In genomic region chr1:5949074-5949760, GRCh38 we compare ENCODE assay signal across 11 cellular contexts. TPM values are rescaled to one million over a fixed set of nuclear protein-coding genes. Genes with fewer than 3 reads are reported as not detected.
DNase-seq lines count a peak whose midpoint lies in the region; ATAC-seq and TF ChIP-seq lines count a peak whose summit lies in the region.
"Had no signal": no experiment of that assay in that cellular context is flagged by ENCODE, and none has a peak within 500 bp of the region (broad histone marks: within the 10 kb centered on the region; RNA-seq: fewer than 3 reads in every experiment).

No MANE protein-coding gene starts in this region.

- H3K9me3 Mint-ChIP-seq in T-helper 2 cell treated with Interferon-gamma antibody and Interleukin-4, amounts not matched to agents 5 μg/mL and 100 μg/mL, for 36 hours = no peaks in the 10 kb centered on the region

- no peak overlapping the region for H3K9ac ChIP-seq in smooth muscle cell (ENCODE audit: low read depth)
- H3K9ac ChIP-seq in MM.1S (ENCODE audit: low read length) = no peak overlapping the region

- H3K4me3 ChIP-seq in epithelial cell of esophagus (ENCODE audit: low read length) (no peak overlapping the region), smooth muscle cell (no peak overlapping the region), MM.1S (ENCODE audit: low read length) (no peak overlapping the region)

- H3K36me3 Mint-ChIP-seq in T-helper 2 cell treated with Interferon-gamma antibody and Interleukin-4, amounts not matched to agents 5 μg/mL and 100 μg/mL, for 36 hours (ENCODE audit: low read depth) = peaks cover 30% of the 10 kb centered on the region

- no peaks in the 10 kb centered on the region for H3K79me2 ChIP-seq in smooth muscle cell (ENCODE audit: low read depth)
- H3K79me2 ChIP-seq in MM.1S (ENCODE audit: low read length) = no peaks in the 10 kb centered on the region

- TF ChIP-seq CTCF in epithelial cell of esophagus (IDR thresholded peaks at IDR 0.05; ENCODE audit: insufficient read depth, low read depth, low read length, missing control alignments) (no peak), smooth muscle cell (IDR thresholded peaks at IDR 0.05; ENCODE audit: borderline replicate concordance, insufficient read depth, poor library complexity, severe bottlenecking) (peak; percentile 3), MM.1S (IDR thresholded peaks at IDR 0.05; ENCODE audit: low read length) (no peak)

- H3K9me2 ChIP-seq in MM.1S (replicated peaks; ENCODE audit: insufficient read depth, low read length) = no peaks in the 10 kb centered on the region

- no peaks in the 10 kb centered on the region for H3F3A ChIP-seq in smooth muscle cell (ENCODE audit: low read depth)
- H3F3A ChIP-seq in MM.1S (ENCODE audit: insufficient read depth, low read length) = no peaks in the 10 kb centered on the region

- no peak for ATAC-seq in GM19035 (IDR thresholded peaks at IDR 0.05; ENCODE audit: unreplicated experiment)

- no peaks in the 10 kb centered on the region for H4K20me1 ChIP-seq in smooth muscle cell (ENCODE audit: low read depth)
- no peaks in the 10 kb centered on the region for H4K20me1 ChIP-seq in MM.1S (ENCODE audit: insufficient read depth, low read length)

- DNase-seq in T-helper 2 cell treated with Interferon-gamma antibody and Interleukin-4, amounts not matched to agents 5 μg/mL and 100 μg/mL, for 36 hours (ENCODE audit: low spot score) = no peak
- no peak for DNase-seq in T-helper 2 cell
- DNase-seq in NCI-H2171 treated with DMSO at 0.1 percent for 48 hours (lab: John Stamatoyannopoulos, UW) = peak; percentile 63
- peak; percentile 5 for DNase-seq in epithelial cell of esophagus (ENCODE audit: low read depth)
- no peak for DNase-seq in smooth muscle cell (lab: John Stamatoyannopoulos, UW; ENCODE audit: unreplicated experiment)
- no peak for DNase-seq in stimulated activated CD8-positive, alpha-beta memory T cell treated with anti-CD3 and anti-CD28 coated beads, Interleukin-4, amount 100 ng/mL, for 48 hours
- DNase-seq in MM.1S = no peak
- DNase-seq: occipital lobe; stimulated activated CD4-positive, alpha-beta T cell treated with anti-CD3 and anti-CD28 coated beads, Interleukin-2, amount 100 ng/mL, for 48 hours; substantia nigra had no signal

- no peaks in the 10 kb centered on the region for H3K36me3 ChIP-seq in smooth muscle cell (ENCODE audit: low read depth)
- H3K36me3 ChIP-seq in MM.1S (replicated peaks; ENCODE audit: insufficient read depth, low read length) = no peaks in the 10 kb centered on the region

- H3K27me3 Mint-ChIP-seq in T-helper 2 cell treated with Interferon-gamma antibody and Interleukin-4, amounts not matched to agents 5 μg/mL and 100 μg/mL, for 36 hours (ENCODE audit: low read depth) = no peaks in the 10 kb centered on the region

- WGBS in smooth muscle cell (ENCODE audit: low lambda C conversion rate) = 81% methylated on average over 13 of the region's 13 CpGs

- H3K27ac ChIP-seq in smooth muscle cell (ENCODE audit: low read depth) (no peak overlapping the region), MM.1S (ENCODE audit: low read length) (no peak overlapping the region)

- H2AFZ ChIP-seq in smooth muscle cell (ENCODE audit: low read depth) = no peak overlapping the region
- H2AFZ ChIP-seq in MM.1S (ENCODE audit: low read length) = no peak overlapping the region

- H3K27me3 ChIP-seq in smooth muscle cell (ENCODE audit: low read depth) = no peaks in the 10 kb centered on the region
- H3K27me3 ChIP-seq in MM.1S (replicated peaks; ENCODE audit: insufficient read depth, low read length) = no peaks in the 10 kb centered on the region

- H3K9me3 ChIP-seq in smooth muscle cell (replicated peaks; ENCODE audit: low read depth) (no peaks in the 10 kb centered on the region), MM.1S (replicated peaks; ENCODE audit: insufficient read depth, low read length) (no peaks in the 10 kb centered on the region)

- H3K4me3 Mint-ChIP-seq in T-helper 2 cell treated with Interferon-gamma antibody and Interleukin-4, amounts not matched to agents 5 μg/mL and 100 μg/mL, for 36 hours = no peak overlapping the region

- peak overlapping the region; percentile 1 for H3K27ac Mint-ChIP-seq in T-helper 2 cell treated with Interferon-gamma antibody and Interleukin-4, amounts not matched to agents 5 μg/mL and 100 μg/mL, for 36 hours

- H3K4me1 ChIP-seq in smooth muscle cell (ENCODE audit: low read depth) (no peaks in the 10 kb centered on the region), MM.1S (ENCODE audit: low read length) (no peaks in the 10 kb centered on the region)

- peaks cover 4% of the 10 kb centered on the region for H3K4me1 Mint-ChIP-seq in T-helper 2 cell treated with Interferon-gamma antibody and Interleukin-4, amounts not matched to agents 5 μg/mL and 100 μg/mL, for 36 hours (ENCODE audit: low read depth)

- H3K4me2 ChIP-seq in smooth muscle cell (no peak overlapping the region), MM.1S (ENCODE audit: low read depth, low read length) (no peak overlapping the region)

RNA-seq across cellular contexts. Expression of gene NPHP4, which starts 43.0 kb away (rescaled TPM):
- total RNA-seq in smooth muscle cell = 8.4 and 8.6 TPM in 2 replicates
- 4.9 and 5.4 TPM in 2 replicates for polyA plus RNA-seq in smooth muscle cell

Comparison
In these comparisons a context has a peak if more than half of its experiments do, and no peak if none do; other contexts are left out.
1. DNase-seq: peak in NCI-H2171 treated with DMSO at 0.1 percent for 48 hours (single experiment) and epithelial cell of esophagus (single experiment); none in T-helper 2 cell treated with Interferon-gamma antibody and Interleukin-4, amounts not matched to agents 5 μg/mL and 100 μg/mL, for 36 hours (single experiment), T-helper 2 cell (0 of 5), smooth muscle cell (single experiment), stimulated activated CD8-positive, alpha-beta memory T cell treated with anti-CD3 and anti-CD28 coated beads, Interleukin-4, amount 100 ng/mL, for 48 hours (single experiment) and MM.1S (single experiment).